8 cellular contexts compared by ENCODE assay signal in genomic region chr2:160491922-160492371, GRCh38. TPM values are rescaled to one million over a fixed set of nuclear protein-coding genes. Genes with fewer than 3 reads are reported as not detected.
DNase-seq lines count a peak whose midpoint lies in the region; ATAC-seq, FAIRE-seq and TF ChIP-seq lines count a peak whose summit lies in the region.

No MANE protein-coding gene starts in this region.

- ATAC-seq in activated CD8-positive, alpha-beta T cell treated with anti-CD3 and anti-CD28 coated beads for 36 hours: no peak
- ATAC-seq in gastrocnemius medialis: peak in 1 of 2 donors; percentile 35

- H3K9me3 ChIP-seq in gastrocnemius medialis: no peaks in the 10 kb centered on the region

- H3K36me3 Mint-ChIP-seq in activated CD8-positive, alpha-beta T cell treated with anti-CD3 and anti-CD28 coated beads for 36 hours (ENCODE audit: low read depth): no peaks in the 10 kb centered on the region

- DNase-seq in NCI-H82 (lab: John Stamatoyannopoulos, UW) (peak; percentile 40), NCI-H82 treated with DMSO at 0.1 percent for 48 hours (lab: John Stamatoyannopoulos, UW; ENCODE audit: unreplicated experiment) (no peak), hepatic stellate cell (ENCODE audit: low spot score) (peak; percentile 50), gastrocnemius medialis (no peak), GM19239 (ENCODE audit: insufficient read length, low spot score) (no peak), mesenteric fat pad (ENCODE audit: low spot score) (no peak), NCI-H1105 treated with DMSO at 0.1 percent for 48 hours (lab: John Stamatoyannopoulos, UW) (no peak)
- DNase-seq in activated CD8-positive, alpha-beta T cell treated with anti-CD3 and anti-CD28 coated beads for 36 hours: no peak

- peaks cover 18 to 23% of the 10 kb centered on the region in 2 donors for H3K4me1 ChIP-seq in gastrocnemius medialis

- CTCF ChIA-PET in activated CD8-positive, alpha-beta T cell treated with anti-CD3 and anti-CD28 coated beads for 36 hours (lab: Charles Lee): interaction anchor here (0.9 to 1.3 kb wide), 3 partner anchors 14 to 64 kb away, joined by 3 to 5 read pairs (median 3); no protein-coding TSS in a partner anchor

- peak overlapping the region; percentile 87 to 97 (median 93) for H3K27ac ChIP-seq in gastrocnemius medialis

- FAIRE-seq in GM19239 (lab: Jason Lieb, UNC): no peak

- H3K4me1 Mint-ChIP-seq in activated CD8-positive, alpha-beta T cell treated with anti-CD3 and anti-CD28 coated beads for 36 hours (ENCODE audit: low read depth): peaks cover 57% of the 10 kb centered on the region

- H3K4me3 ChIP-seq in gastrocnemius medialis: peak overlapping the region; percentile 84 to 99 (median 98)

- in situ Hi-C loops in gastrocnemius medialis (cut with MboI; ENCODE audit: low sequenced_read_pairs in 4 of 4): loop anchor here in 1 of 4 donors (25.0 kb wide), 1 partner anchor 105 kb away; no protein-coding TSS in a partner anchor

- TF ChIP-seq POLR2A in gastrocnemius medialis (IDR thresholded peaks at IDR 0.05): no peak

- intact Hi-C loops in activated CD8-positive, alpha-beta T cell treated with anti-CD3 and anti-CD28 coated beads for 36 hours (cut with micrococcal nuclease): loop anchor here (5.0 kb wide), 2 partner anchors 65 to 80 kb away; no protein-coding TSS in a partner anchor
- intact Hi-C loops in gastrocnemius medialis (cut with DNase I; ENCODE audit: low total_unique reads): loop anchor here (5.0 kb wide), 2 partner anchors 85 to 220 kb away; no protein-coding TSS in a partner anchor

- POLR2A ChIA-PET in activated CD8-positive, alpha-beta T cell treated with anti-CD3 and anti-CD28 coated beads for 36 hours (lab: Charles Lee): interaction anchor here (1.0 to 1.5 kb wide), 2 partner anchors 86 to 229 kb away, joined by 3 read pairs; no protein-coding TSS in a partner anchor

- no peaks in the 10 kb centered on the region for H3K9me3 Mint-ChIP-seq in activated CD8-positive, alpha-beta T cell treated with anti-CD3 and anti-CD28 coated beads for 36 hours

- H3K27me3 Mint-ChIP-seq in activated CD8-positive, alpha-beta T cell treated with anti-CD3 and anti-CD28 coated beads for 36 hours: no peaks in the 10 kb centered on the region

- H3K4me3 Mint-ChIP-seq in activated CD8-positive, alpha-beta T cell treated with anti-CD3 and anti-CD28 coated beads for 36 hours: peak overlapping the region; percentile 93

- no peaks in the 10 kb centered on the region for H3K27me3 ChIP-seq in gastrocnemius medialis

- no peaks in the 10 kb centered on the region for H3K36me3 ChIP-seq in gastrocnemius medialis

- TF ChIP-seq CTCF in activated CD8-positive, alpha-beta T cell treated with anti-CD3 and anti-CD28 coated beads for 36 hours (IDR thresholded peaks at IDR 0.05): no peak
- TF ChIP-seq CTCF in gastrocnemius medialis (IDR thresholded peaks at IDR 0.05 in 4 of 5, conservative IDR thresholded peaks at IDR 0.05 in 1 of 5): no peak

- peak overlapping the region; percentile 94 for H3K27ac Mint-ChIP-seq in activated CD8-positive, alpha-beta T cell treated with anti-CD3 and anti-CD28 coated beads for 36 hours

RNA-seq across cellular contexts. Expression of gene RBMS1, which starts 1.7 kb away (rescaled TPM):
- total RNA-seq in activated CD8-positive, alpha-beta T cell treated with anti-CD3 and anti-CD28 coated beads for 36 hours: 10 to 100 TPM; 35.8 to 38.6 TPM
- total RNA-seq in gastrocnemius medialis (10 to 100 TPM; 13.0 to 24.5 (median 14.1) TPM), mesenteric fat pad (144 TPM)

Comparison
In these comparisons a context has a peak if more than half of its experiments do, and no peak if none do; other contexts are left out.
1. DNase-seq: peak in NCI-H82 (single experiment) and hepatic stellate cell (single experiment); none in NCI-H82 treated with DMSO at 0.1 percent for 48 hours (single experiment), activated CD8-positive, alpha-beta T cell treated with anti-CD3 and anti-CD28 coated beads for 36 hours (single experiment), gastrocnemius medialis (0 of 2), GM19239 (single experiment), mesenteric fat pad (single experiment) and NCI-H1105 treated with DMSO at 0.1 percent for 48 hours (single experiment).